Comparison of ENCODE assay signal across 8 cellular contexts in genomic region chr1:179039502-179040174, GRCh38. TPM values are rescaled to one million over a fixed set of nuclear protein-coding genes. Genes with fewer than 3 reads are reported as not detected.
A peak's percentile ranks its signal among the peaks of the same experiment; 100 is the strongest.
DNase-seq lines count a peak whose midpoint lies in the region; ATAC-seq, FAIRE-seq and TF ChIP-seq lines count a peak whose summit lies in the region.
"Not testable (repeated sequence)": the region's sequence is repeated elsewhere in the genome, so short reads cannot be mapped to it uniquely, and the experiment has no call there.

No MANE protein-coding gene starts in this region.

- not testable (repeated sequence) for H2BK15ac ChIP-seq in mesenchymal stem cell (ENCODE audit: low read depth, poor library complexity, severe bottlenecking)

- not testable (repeated sequence) for H3K27me3 ChIP-seq in DOHH2 (ENCODE audit: control insufficient read depth, low read length); PC-9 (ENCODE audit: insufficient read depth, low read depth); astrocyte (ENCODE audit: insufficient read depth, low read length); mesenchymal stem cell (ENCODE audit: control insufficient read depth in 1 of 2, insufficient read depth in 1 of 2, low read length in 2 of 2); smooth muscle cell (ENCODE audit: low read depth)

- peaks cover 48% of the 10 kb centered on the region for H3K4me1 ChIP-seq in DOHH2 (ENCODE audit: control insufficient read depth, low read length)
- peaks cover 47% of the 10 kb centered on the region for H3K4me1 ChIP-seq in PC-9 (replicated peaks; ENCODE audit: insufficient read depth)
- H3K4me1 ChIP-seq in astrocyte (ENCODE audit: insufficient read depth, low read length): peaks cover 17% of the 10 kb centered on the region
- H3K4me1 ChIP-seq in mesenchymal stem cell (ENCODE audit: control insufficient read depth, insufficient read depth, low read depth, low read length); smooth muscle cell (ENCODE audit: low read depth): not testable (repeated sequence)

- H3K79me1 ChIP-seq in mesenchymal stem cell (replicated peaks; ENCODE audit: low read length, poor library complexity, severe bottlenecking): peaks cover 32% of the 10 kb centered on the region

- peak overlapping the region; percentile 83 for H3K27ac Mint-ChIP-seq in activated CD4-positive, alpha-beta T cell treated with anti-CD3 and anti-CD28 coated beads, Interleukin-2, amount 10 ng/mL, durations not matched to agents 7 days and 5 days
- H3K27ac Mint-ChIP-seq in astrocyte (ENCODE audit: unreplicated experiment): peak overlapping the region; percentile 73

- H3K14ac ChIP-seq in mesenchymal stem cell (ENCODE audit: low read length in 2 of 2): not testable (repeated sequence)

- ATAC-seq in left ventricle myocardium superior: peak; percentile 33

- H3K18ac ChIP-seq in mesenchymal stem cell (ENCODE audit: low read depth in 1 of 2, low read length in 2 of 2): not testable (repeated sequence)

- H4K8ac ChIP-seq in mesenchymal stem cell (ENCODE audit: low read length): not testable (repeated sequence)

- POLR2A ChIA-PET in PC-9 (lab: Charles Lee; ENCODE audit: unreplicated experiment); activated CD4-positive, alpha-beta T cell treated with anti-CD3 and anti-CD28 coated beads, Interleukin-2, amount 10 ng/mL, durations not matched to agents 7 days and 5 days (lab: Charles Lee): not testable (repeated sequence)

- H3K4me2 ChIP-seq in DOHH2 (ENCODE audit: low read length) (peak overlapping the region; percentile 91; the same call in 1 of the 2 replicates), smooth muscle cell (peak overlapping the region; percentile 4)
- not testable (repeated sequence) for H3K4me2 ChIP-seq in PC-9; astrocyte (ENCODE audit: low read length); mesenchymal stem cell (ENCODE audit: low read length, poor library complexity, severe bottlenecking)

- CTCF ChIA-PET in PC-9 (lab: Charles Lee): not testable (repeated sequence)
- CTCF ChIA-PET in activated CD4-positive, alpha-beta T cell treated with anti-CD3 and anti-CD28 coated beads, Interleukin-2, amount 10 ng/mL, durations not matched to agents 7 days and 5 days (lab: Charles Lee): interaction anchor here (3.1 kb wide), 1 partner anchor 11 kb away, joined by 11 read pairs; no protein-coding TSS in a partner anchor

- H3K9me3 Mint-ChIP-seq in activated CD4-positive, alpha-beta T cell treated with anti-CD3 and anti-CD28 coated beads, Interleukin-2, amount 10 ng/mL, durations not matched to agents 7 days and 5 days; astrocyte (ENCODE audit: unreplicated experiment): not testable (repeated sequence)

- peaks cover 11% of the 10 kb centered on the region for H3K36me3 Mint-ChIP-seq in activated CD4-positive, alpha-beta T cell treated with anti-CD3 and anti-CD28 coated beads, Interleukin-2, amount 10 ng/mL, durations not matched to agents 7 days and 5 days (ENCODE audit: low read depth)
- H3K36me3 Mint-ChIP-seq in astrocyte (ENCODE audit: low read depth, unreplicated experiment): not testable (repeated sequence)

- not testable (repeated sequence) for TF ChIP-seq CTCF in DOHH2 (IDR thresholded peaks at IDR 0.05; ENCODE audit: low read depth, low read length, poor library complexity, severe bottlenecking); PC-9 (conservative IDR thresholded peaks at IDR 0.05); astrocyte (IDR thresholded peaks at IDR 0.05; ENCODE audit: insufficient read depth, low read depth, low read length); smooth muscle cell (IDR thresholded peaks at IDR 0.05; ENCODE audit: borderline replicate concordance, insufficient read depth, poor library complexity, severe bottlenecking)

- FAIRE-seq in astrocyte (lab: Jason Lieb, UNC): not testable (repeated sequence)

- not testable (repeated sequence) for H3K4me3 Mint-ChIP-seq in activated CD4-positive, alpha-beta T cell treated with anti-CD3 and anti-CD28 coated beads, Interleukin-2, amount 10 ng/mL, durations not matched to agents 7 days and 5 days; astrocyte (ENCODE audit: unreplicated experiment)

- not testable (repeated sequence) for H2BK5ac ChIP-seq in mesenchymal stem cell (ENCODE audit: low read depth, low read length, poor library complexity, severe bottlenecking)

- not testable (repeated sequence) for H3K4me3 ChIP-seq in DOHH2 (ENCODE audit: low read length); PC-9; astrocyte (ENCODE audit: insufficient read depth, low read depth, low read length); mesenchymal stem cell (ENCODE audit: insufficient read depth in 1 of 2, low read depth in 1 of 2, low read length in 2 of 2); smooth muscle cell

- not testable (repeated sequence) for H4K91ac ChIP-seq in mesenchymal stem cell (ENCODE audit: low read length)

- not testable (repeated sequence) for H3K4ac ChIP-seq in mesenchymal stem cell (ENCODE audit: low read depth in 1 of 2, low read length in 2 of 2)

- H3K36me3 ChIP-seq in DOHH2 (ENCODE audit: control insufficient read depth, low read length); PC-9 (ENCODE audit: low read depth); astrocyte (ENCODE audit: insufficient read depth, low read length); mesenchymal stem cell (ENCODE audit: control insufficient read depth in 1 of 2, insufficient read depth in 2 of 2, low read depth in 1 of 2, low read length in 2 of 2); smooth muscle cell (ENCODE audit: low read depth): not testable (repeated sequence)

- BruUV-seq in PC-9 (replicated peaks; lab: Mats Ljungman, UMichigan): not testable (repeated sequence)

- not testable (repeated sequence) for H4K20me1 ChIP-seq in DOHH2 (ENCODE audit: control insufficient read depth, insufficient read depth, low read depth, low read length); PC-9 (ENCODE audit: insufficient read depth)
- peaks cover 54% of the 10 kb centered on the region for H4K20me1 ChIP-seq in astrocyte (ENCODE audit: insufficient read depth, low read length)
- peaks cover 58% of the 10 kb centered on the region for H4K20me1 ChIP-seq in smooth muscle cell (ENCODE audit: low read depth)

- H2BK120ac ChIP-seq in mesenchymal stem cell (ENCODE audit: low read depth, low read length): not testable (repeated sequence)

- intact Hi-C loops in PC-9 (cut with micrococcal nuclease; ENCODE audit: unreplicated experiment); left ventricle myocardium superior (cut with micrococcal nuclease): not testable (repeated sequence)

- H3K27me3 Mint-ChIP-seq in activated CD4-positive, alpha-beta T cell treated with anti-CD3 and anti-CD28 coated beads, Interleukin-2, amount 10 ng/mL, durations not matched to agents 7 days and 5 days; astrocyte (ENCODE audit: low read depth, unreplicated experiment): not testable (repeated sequence)

- H3K79me2 ChIP-seq in DOHH2 (ENCODE audit: control insufficient read depth, low read length) (peaks cover 72% of the 10 kb centered on the region), PC-9 (ENCODE audit: low read depth) (peaks cover 72% of the 10 kb centered on the region), astrocyte (ENCODE audit: insufficient read depth, low read length) (peaks cover 63% of the 10 kb centered on the region), smooth muscle cell (ENCODE audit: low read depth) (peaks cover 33% of the 10 kb centered on the region)

- whole genome bisulfite sequencing in mesenchymal stem cell: 72% methylated on average over 4 of the region's 9 CpGs
- whole genome bisulfite sequencing in smooth muscle cell (ENCODE audit: low lambda C conversion rate): 84% methylated on average over 7 of the region's 9 CpGs

- H2BK12ac ChIP-seq in mesenchymal stem cell (ENCODE audit: low read length in 2 of 2): not testable (repeated sequence)

- not testable (repeated sequence) for H3K23ac ChIP-seq in mesenchymal stem cell (ENCODE audit: low read length in 2 of 2)

- H3K27ac ChIP-seq in DOHH2 (ENCODE audit: low read depth, low read length) (peak overlapping the region; percentile 62; the same call in 1 of the 2 replicates), PC-9 (0 out of 2 replicates have a peak overlapping the region, but pooled peaks have one; percentile 94), epithelial cell of prostate (peak overlapping the region; percentile 77), smooth muscle cell (ENCODE audit: low read depth) (peak overlapping the region; percentile 5)
- H3K27ac ChIP-seq in astrocyte (ENCODE audit: low read depth, low read length); mesenchymal stem cell (ENCODE audit: low read length, poor library complexity, severe bottlenecking): not testable (repeated sequence)

- not testable (repeated sequence) for H2AK5ac ChIP-seq in mesenchymal stem cell (ENCODE audit: low read length, severe bottlenecking)

- H3K9me2 ChIP-seq in DOHH2 (replicated peaks; ENCODE audit: control insufficient read depth, low read length); PC-9 (ENCODE audit: insufficient read depth): not testable (repeated sequence)

- H3F3A ChIP-seq in DOHH2 (ENCODE audit: control insufficient read depth, insufficient read depth) (peaks cover 17% of the 10 kb centered on the region), PC-9 (ENCODE audit: insufficient read depth, low read depth) (peaks cover 35% of the 10 kb centered on the region)
- H3F3A ChIP-seq in smooth muscle cell (ENCODE audit: low read depth): not testable (repeated sequence)

- DNase-seq in PC-9; activated CD4-positive, alpha-beta T cell treated with anti-CD3 and anti-CD28 coated beads, Interleukin-2, amount 10 ng/mL, durations not matched to agents 7 days and 5 days; astrocyte (ENCODE audit: low read depth); epithelial cell of prostate (ENCODE audit: low read depth, low spot score); left ventricle myocardium superior; mesenchymal stem cell; smooth muscle cell (lab: John Stamatoyannopoulos, UW; ENCODE audit: unreplicated experiment): not testable (repeated sequence)

- not testable (repeated sequence) for H3K9me3 ChIP-seq in DOHH2 (ENCODE audit: control insufficient read depth, insufficient read depth, low read length); PC-9 (ENCODE audit: insufficient read depth, low read depth); astrocyte (ENCODE audit: insufficient read depth, low read depth, low read length); mesenchymal stem cell (ENCODE audit: control insufficient read depth, low read length); smooth muscle cell (replicated peaks; ENCODE audit: low read depth)

- not testable (repeated sequence) for H2AFZ ChIP-seq in PC-9; astrocyte (ENCODE audit: low read depth, low read length); mesenchymal stem cell (ENCODE audit: low read depth, low read length); smooth muscle cell (ENCODE audit: low read depth)

- peaks cover 45% of the 10 kb centered on the region for H3K4me1 Mint-ChIP-seq in activated CD4-positive, alpha-beta T cell treated with anti-CD3 and anti-CD28 coated beads, Interleukin-2, amount 10 ng/mL, durations not matched to agents 7 days and 5 days
- peaks cover 27% of the 10 kb centered on the region for H3K4me1 Mint-ChIP-seq in astrocyte (ENCODE audit: low read depth, unreplicated experiment)

- not testable (repeated sequence) for H3K9ac ChIP-seq in astrocyte (ENCODE audit: low read length); smooth muscle cell (ENCODE audit: low read depth)
- H3K9ac ChIP-seq in mesenchymal stem cell (ENCODE audit: low read length): peak overlapping the region; percentile 33

RNA-seq across cellular contexts. Expression of gene FAM20B, which starts 13.9 kb away (rescaled TPM):
- total RNA-seq in PC-9 (2021) (68.1 and 80.5 TPM in 2 replicates), astrocyte (34.0 and 39.8 TPM in 2 replicates), left ventricle myocardium superior (54.5 TPM), smooth muscle cell (21.1 and 32.7 TPM in 2 replicates)
- 10 to 100 TPM; 25.1 to 31.3 TPM for total RNA-seq in activated CD4-positive, alpha-beta T cell treated with anti-CD3 and anti-CD28 coated beads, Interleukin-2, amount 10 ng/mL, durations not matched to agents 7 days and 5 days
- 19.5 TPM for polyA plus RNA-seq in mesenchymal stem cell (2013, experiment 1 of 2)
- polyA plus RNA-seq in mesenchymal stem cell (2013, experiment 2 of 2): 19.9 TPM
- polyA plus RNA-seq in smooth muscle cell: 7.8 and 8.2 TPM in 2 replicates

RNA-seq across cellular contexts. Expression of gene TOR3A, which starts 42.2 kb away (rescaled TPM):
- total RNA-seq in PC-9 (2021) (31.6 and 35.6 TPM in 2 replicates), astrocyte (14.5 and 16.8 TPM in 2 replicates), left ventricle myocardium superior (8.7 TPM), smooth muscle cell (11.6 and 13.0 TPM in 2 replicates)
- 10 to 100 TPM; 43.9 to 46.6 TPM for total RNA-seq in activated CD4-positive, alpha-beta T cell treated with anti-CD3 and anti-CD28 coated beads, Interleukin-2, amount 10 ng/mL, durations not matched to agents 7 days and 5 days
- polyA plus RNA-seq in mesenchymal stem cell (2013, experiment 1 of 2): 15.8 TPM
- 15.6 TPM for polyA plus RNA-seq in mesenchymal stem cell (2013, experiment 2 of 2)
- polyA plus RNA-seq in smooth muscle cell: 16.6 and 20.6 TPM in 2 replicates
